In the genomic region with DNA sequence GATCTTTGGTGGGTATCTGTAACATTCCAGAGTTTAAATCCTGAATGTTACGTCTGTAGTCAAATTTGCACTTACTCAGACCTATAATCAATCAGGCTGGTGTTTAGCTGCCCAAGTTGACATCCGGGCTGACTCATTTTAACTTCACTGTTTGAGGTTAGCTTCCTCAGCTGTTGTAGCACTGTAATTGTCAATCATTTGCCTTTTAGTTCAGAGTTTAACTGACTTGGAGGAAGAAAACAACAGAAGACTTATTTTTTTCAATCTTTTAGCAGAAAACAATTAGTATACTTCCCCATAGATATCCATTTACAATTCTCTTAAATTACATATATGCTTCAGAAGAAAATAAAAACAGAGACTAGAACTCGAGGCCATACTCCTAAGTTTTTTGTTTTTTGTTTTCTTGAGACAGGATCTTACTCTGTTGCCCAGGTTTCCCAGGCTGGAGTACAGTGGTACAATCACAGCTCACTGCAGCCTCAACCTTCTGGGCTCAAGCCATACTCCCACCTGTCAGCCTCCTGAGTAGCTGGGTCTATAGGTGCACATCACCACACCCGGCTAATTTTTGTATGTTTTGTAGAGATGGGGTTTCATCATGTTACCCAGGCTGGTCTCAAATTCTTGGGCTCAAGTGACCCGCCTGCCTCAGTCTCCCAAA, we compare ENCODE assay signal across 8 cellular contexts. TPM values are rescaled to one million over a fixed set of nuclear protein-coding genes. Genes with fewer than 3 reads are reported as not detected.
DNase-seq lines count a peak whose midpoint lies in the region; ATAC-seq and TF ChIP-seq lines count a peak whose summit lies in the region.

No MANE protein-coding gene starts in this region.

- H3K27ac ChIP-seq in CD8-positive, alpha-beta memory T cell (ENCODE audit: low read depth, low read length), result no peak overlapping the region

- no peaks in the 10 kb centered on the region for H3K4me1 ChIP-seq in CD8-positive, alpha-beta memory T cell (ENCODE audit: insufficient read depth, low read length)

- H3K9me3 ChIP-seq in CD8-positive, alpha-beta memory T cell (ENCODE audit: low read length), result no peaks in the 10 kb centered on the region

- intact Hi-C loops in activated B cell treated with CpG ODN at 0.5 μM for 24 hours (cut with micrococcal nuclease), result no loop called here

- in situ Hi-C loops in Caki2 (cut with HindIII; ENCODE audit: low pct_unique_long_range_greater_than_20kb, low sequenced_read_pairs) (no loop called here), G401 (cut with HindIII; ENCODE audit: low sequenced_read_pairs) (no loop called here)

- DNase-seq in Caki2 (ENCODE audit: low read depth) (peak; percentile 78), GM19240 (ENCODE audit: insufficient read length, low spot score) (peak; percentile 59), activated B cell treated with CpG ODN at 0.5 μM for 24 hours (no peak), myocyte (ENCODE audit: low read depth) (peak; percentile 98), G401 (ENCODE audit: low spot score) (no peak), NCI-H748 (lab: John Stamatoyannopoulos, UW; ENCODE audit: unreplicated experiment) (no peak)
- no peak for DNase-seq in CD8-positive, alpha-beta memory T cell

- H3K4me3 ChIP-seq in CD8-positive, alpha-beta memory T cell (ENCODE audit: low read length), result no peak overlapping the region

- no peak overlapping the region for H3K4me3 Mint-ChIP-seq in activated B cell treated with CpG ODN at 0.5 μM for 24 hours
- H3K4me3 Mint-ChIP-seq in CD8-positive, alpha-beta memory T cell, result no peak overlapping the region

- no peaks in the 10 kb centered on the region for H3K27me3 ChIP-seq in CD8-positive, alpha-beta memory T cell (ENCODE audit: insufficient read depth, low read length, poor library complexity, severe bottlenecking)

- H3K27me3 Mint-ChIP-seq in activated B cell treated with CpG ODN at 0.5 μM for 24 hours, result no peaks in the 10 kb centered on the region
- peaks cover 0 to 2% of the 10 kb centered on the region in 2 donors for H3K27me3 Mint-ChIP-seq in CD8-positive, alpha-beta memory T cell

- H3K36me3 ChIP-seq in CD8-positive, alpha-beta memory T cell (ENCODE audit: insufficient read depth, low read length), result no peaks in the 10 kb centered on the region

- H3K4me1 Mint-ChIP-seq in activated B cell treated with CpG ODN at 0.5 μM for 24 hours, result no peaks in the 10 kb centered on the region
- H3K4me1 Mint-ChIP-seq in CD8-positive, alpha-beta memory T cell, result peaks cover 4 to 10% (median 10%) of the 10 kb centered on the region in 3 donors

- H3K36me3 Mint-ChIP-seq in activated B cell treated with CpG ODN at 0.5 μM for 24 hours (ENCODE audit: low read depth), result no peaks in the 10 kb centered on the region
- H3K36me3 Mint-ChIP-seq in CD8-positive, alpha-beta memory T cell, result peaks cover 0 to 10% (median 7%) of the 10 kb centered on the region in 3 donors

- H3K9me3 Mint-ChIP-seq in activated B cell treated with CpG ODN at 0.5 μM for 24 hours, result no peaks in the 10 kb centered on the region
- H3K9me3 Mint-ChIP-seq in CD8-positive, alpha-beta memory T cell, result no peaks in the 10 kb centered on the region

- CTCF ChIA-PET in activated B cell treated with CpG ODN at 0.5 μM for 24 hours (lab: Charles Lee), result no interaction called here
- CTCF ChIA-PET in CD8-positive, alpha-beta memory T cell (lab: Charles Lee), result no interaction called here

- POLR2A ChIA-PET in activated B cell treated with CpG ODN at 0.5 μM for 24 hours (lab: Charles Lee), result no interaction called here
- POLR2A ChIA-PET in CD8-positive, alpha-beta memory T cell (lab: Charles Lee), result no interaction called here

- H3K27ac Mint-ChIP-seq in activated B cell treated with CpG ODN at 0.5 μM for 24 hours, result no peak overlapping the region
- peak overlapping the region in 1 of 8 donors; percentile 20 for H3K27ac Mint-ChIP-seq in CD8-positive, alpha-beta memory T cell

- ATAC-seq in HG03139 (IDR thresholded peaks at IDR 0.05; ENCODE audit: unreplicated experiment) (peak; percentile 97), activated B cell treated with CpG ODN at 0.5 μM for 24 hours (ENCODE audit: low read depth) (peak; percentile 34)

- no peak for TF ChIP-seq CTCF in activated B cell treated with CpG ODN at 0.5 μM for 24 hours (IDR thresholded peaks at IDR 0.05)

RNA-seq across cellular contexts. Expression of a gene that starts 38.5 kb away (rescaled TPM):
- total RNA-seq in Caki2 (2014; rRNA removed; shearing (Covaris generic); ENCODE audit: low replicate concordance), result 1.5 TPM in 1 of 2 replicates, not detected in the other
- total RNA-seq in activated B cell treated with CpG ODN at 0.5 μM for 24 hours, result 0.16 and 0.34 TPM in 2 replicates
- total RNA-seq in myocyte, result 533 and 907 TPM in 2 replicates
- polyA plus RNA-seq in myocyte (2012), result 245 TPM
- 0.58 and 2.1 TPM in 2 replicates for total RNA-seq in G401 (2014; rRNA removed; shearing (Covaris generic))
- not detected for total RNA-seq in CD8-positive, alpha-beta memory T cell
- polyA plus RNA-seq in CD8-positive, alpha-beta memory T cell, result not detected

Comparison
In these comparisons a context has a peak if more than half of its experiments do, and no peak if none do; other contexts are left out.
1. DNase-seq: peak in Caki2 (single experiment), GM19240 (single experiment) and myocyte (single experiment); none in activated B cell treated with CpG ODN at 0.5 μM for 24 hours (single experiment), G401 (single experiment), CD8-positive, alpha-beta memory T cell (0 of 5) and NCI-H748 (single experiment).
2. RNA of a gene that starts 38.5 kb away (total RNA-seq): 533 to 907 TPM in myocyte; 0.58 to 2.1 TPM in G401, 0.16 to 0.34 TPM in activated B cell treated with CpG ODN at 0.5 μM for 24 hours, 1.5 TPM in Caki2 and not detected in CD8-positive, alpha-beta memory T cell; every median in the first group is over 100 times any median in the second.